8 cellular contexts compared by ENCODE assay signal in genomic region chr22:31400023-31400397, GRCh38. TPM values are rescaled to one million over a fixed set of nuclear protein-coding genes. Genes with fewer than 3 reads are reported as not detected.
DNase-seq lines count a peak whose midpoint lies in the region; ATAC-seq, FAIRE-seq and TF ChIP-seq lines count a peak whose summit lies in the region.

No MANE protein-coding gene starts in this region.

- POLR2A ChIA-PET in HEK293 (lab: Yijun Ruan, JAX) = interaction anchor here (1.0 to 4.2 kb wide), 5 partner anchors 20 to 231 kb away, joined by 3 to 63 read pairs (median 4); partner anchors contain the start of gene PATZ1

- no peak for FAIRE-seq in kidney (lab: Jason Lieb, UNC)

- CTCF ChIA-PET in HEK293 (lab: Yijun Ruan, JAX) = no interaction called here

- H3K9ac ChIP-seq in kidney (ENCODE audit: low read length in 2 of 2) = peak overlapping the region; percentile 21 to 88

- H3K27ac ChIP-seq in HEK293 (ENCODE audit: extremely low read depth, low read depth, low read length) = peak overlapping the region; percentile 67
- peak overlapping the region; percentile 91 for H3K27ac ChIP-seq in angular gyrus (ENCODE audit: low read depth, low read length)
- peak overlapping the region; percentile 76 to 80 for H3K27ac ChIP-seq in kidney (ENCODE audit: low read depth in 2 of 2, low read length in 2 of 2)
- peak overlapping the region; percentile 89 for H3K27ac ChIP-seq in substantia nigra (ENCODE audit: low read depth, low read length, poor library complexity, severe bottlenecking)

- no peak for TF ChIP-seq CTCF in HEK293 (tag by site-specific recombination; IDR thresholded peaks at IDR 0.05)
- no peak for TF ChIP-seq CTCF in kidney (IDR thresholded peaks at IDR 0.05; ENCODE audit: borderline replicate concordance, extremely low read depth, insufficient read depth)

- peaks cover 42 to 44% of the 10 kb centered on the region in 2 experiments for H3K36me3 ChIP-seq in HEK293 (ENCODE audit: control insufficient read depth in 2 of 2, insufficient read depth in 1 of 2, low read length in 2 of 2)
- peaks cover 5 to 14% of the 10 kb centered on the region in 2 donors for H3K36me3 ChIP-seq in kidney (ENCODE audit: control insufficient read depth in 1 of 2, insufficient read depth in 2 of 2, low read length in 2 of 2)

- peak overlapping the region; percentile 73 for H3K4me3 ChIP-seq in HEK293 (ENCODE audit: low read depth, low read length)
- H3K4me3 ChIP-seq in kidney (ENCODE audit: low read length in 2 of 2) = peak overlapping the region; percentile 89 to 90

- intact Hi-C loops in kidney (cut with DNase I) = no loop called here

- peaks cover 9% of the 10 kb centered on the region for H3K4me1 ChIP-seq in HEK293 (ENCODE audit: control insufficient read depth, insufficient read depth, low read length)
- H3K4me1 ChIP-seq in kidney (ENCODE audit: control insufficient read depth in 1 of 2, insufficient read depth in 1 of 2, low read depth in 1 of 2, low read length in 2 of 2) = peaks cover 0 to 6% of the 10 kb centered on the region in 2 donors

- DNase-seq in AG08395 (ENCODE audit: low spot score) = peak; percentile 25
- no peak for DNase-seq in kidney
- DNase-seq in substantia nigra (lab: John Stamatoyannopoulos, UW) = peak in 1 of 49 donors; percentile 2
- DNase-seq in cerebellar nuclear complex (lab: John Stamatoyannopoulos, UW) = no peak
- DNase-seq in kidney tubule cell (ENCODE audit: low spot score) = no peak

- ATAC-seq in GM21515 (IDR thresholded peaks at IDR 0.05; ENCODE audit: unreplicated experiment) = no peak

- H3K9me3 ChIP-seq in HEK293 (ENCODE audit: control insufficient read depth, insufficient read depth, low read depth, low read length) (no peaks in the 10 kb centered on the region), kidney (ENCODE audit: control insufficient read depth in 1 of 2, low read length in 2 of 2) (no peaks in the 10 kb centered on the region)

TF ChIP-seq in HEK293, 187 proteins besides CTCF, POLR2A, EP300 and RAD21:
- TF ChIP-seq ZBTB21 (tag by site-specific recombination; IDR thresholded peaks at IDR 0.05) (no peak), ZNF391 (tag by site-specific recombination; IDR thresholded peaks at IDR 0.05; ENCODE audit: borderline replicate concordance, low read depth) (0 out of 2 replicates have a peak, but pooled peaks have one; percentile 7), ZNF600 (tag by site-specific recombination; IDR thresholded peaks at IDR 0.05) (0 out of 2 replicates have a peak, but pooled peaks have one; percentile 62), IKZF3 (tag by site-specific recombination; IDR thresholded peaks at IDR 0.05) (peak; percentile 23; the same call in 1 of the 2 replicates), ZBTB11 (tag by site-specific recombination; conservative IDR thresholded peaks at IDR 0.05; ENCODE audit: low read depth) (0 out of 2 replicates have a peak, but pooled peaks have one; percentile 6)
TF ChIP-seq in HEK293: peak in this region for 4.

RNA-seq across cellular contexts. Expression of gene DRG1, which starts 0.6 kb away (rescaled TPM):
- 46.5 TPM for total RNA-seq in kidney
- polyA plus RNA-seq in kidney (ENCODE audit: insufficient read depth, low read depth, low replicate concordance) = 93.3 TPM

RNA-seq across cellular contexts. Expression of gene PATZ1, which starts 53.9 kb away (rescaled TPM):
- 40.9 TPM for total RNA-seq in kidney
- 33.3 TPM for polyA plus RNA-seq in kidney (ENCODE audit: insufficient read depth, low read depth, low replicate concordance)
